In the genomic region with DNA sequence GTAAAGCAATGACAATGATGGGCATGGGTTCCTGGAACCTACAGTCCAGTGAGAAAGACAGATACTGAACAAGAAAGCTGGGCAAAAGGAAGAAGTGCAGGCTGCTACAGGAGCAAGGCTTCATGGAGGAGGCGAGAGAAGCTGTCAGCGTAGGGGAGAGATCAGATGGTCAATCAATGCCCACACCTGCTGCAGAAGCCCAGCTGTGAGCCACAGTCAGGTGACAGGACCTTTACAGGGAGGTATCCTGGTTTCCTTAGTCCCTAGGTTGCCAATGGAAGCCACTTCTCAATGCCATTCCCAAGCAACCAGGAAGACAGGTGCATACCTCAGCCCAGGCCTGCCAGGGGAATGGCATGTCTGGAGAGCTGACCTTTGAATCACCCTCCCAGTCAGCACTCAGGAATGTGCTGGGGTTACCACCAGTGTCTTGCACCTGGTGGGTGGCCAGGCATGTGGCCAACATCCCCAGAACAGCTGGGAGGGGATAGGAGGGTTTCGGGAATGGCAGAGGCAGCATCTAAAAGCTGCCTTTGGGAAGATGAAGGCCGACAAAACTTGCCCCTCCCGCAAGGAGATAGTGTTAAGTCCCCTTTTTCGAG, we compare ENCODE assay signal across 1 cellular context.
TF ChIP-seq lines count a peak whose summit lies in the region.

No MANE protein-coding gene starts in this region.

TF ChIP-seq in HEK293, 187 proteins besides CTCF, POLR2A, EP300 and RAD21 (continued from another document):
- TF ChIP-seq, protein P1, sequence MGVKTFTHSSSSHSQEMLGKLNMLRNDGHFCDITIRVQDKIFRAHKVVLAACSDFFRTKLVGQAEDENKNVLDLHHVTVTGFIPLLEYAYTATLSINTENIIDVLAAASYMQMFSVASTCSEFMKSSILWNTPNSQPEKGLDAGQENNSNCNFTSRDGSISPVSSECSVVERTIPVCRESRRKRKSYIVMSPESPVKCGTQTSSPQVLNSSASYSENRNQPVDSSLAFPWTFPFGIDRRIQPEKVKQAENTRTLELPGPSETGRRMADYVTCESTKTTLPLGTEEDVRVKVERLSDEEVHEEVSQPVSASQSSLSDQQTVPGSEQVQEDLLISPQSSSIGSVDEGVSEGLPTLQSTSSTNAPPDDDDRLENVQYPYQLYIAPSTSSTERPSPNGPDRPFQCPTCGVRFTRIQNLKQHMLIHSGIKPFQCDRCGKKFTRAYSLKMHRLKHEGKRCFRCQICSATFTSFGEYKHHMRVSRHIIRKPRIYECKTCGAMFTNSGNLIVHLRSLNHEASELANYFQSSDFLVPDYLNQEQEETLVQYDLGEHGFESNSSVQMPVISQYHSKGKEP (tag by site-specific recombination; IDR thresholded peaks at IDR 0.05) = no peak
